10 cellular contexts compared by ENCODE assay signal in the genomic region with DNA sequence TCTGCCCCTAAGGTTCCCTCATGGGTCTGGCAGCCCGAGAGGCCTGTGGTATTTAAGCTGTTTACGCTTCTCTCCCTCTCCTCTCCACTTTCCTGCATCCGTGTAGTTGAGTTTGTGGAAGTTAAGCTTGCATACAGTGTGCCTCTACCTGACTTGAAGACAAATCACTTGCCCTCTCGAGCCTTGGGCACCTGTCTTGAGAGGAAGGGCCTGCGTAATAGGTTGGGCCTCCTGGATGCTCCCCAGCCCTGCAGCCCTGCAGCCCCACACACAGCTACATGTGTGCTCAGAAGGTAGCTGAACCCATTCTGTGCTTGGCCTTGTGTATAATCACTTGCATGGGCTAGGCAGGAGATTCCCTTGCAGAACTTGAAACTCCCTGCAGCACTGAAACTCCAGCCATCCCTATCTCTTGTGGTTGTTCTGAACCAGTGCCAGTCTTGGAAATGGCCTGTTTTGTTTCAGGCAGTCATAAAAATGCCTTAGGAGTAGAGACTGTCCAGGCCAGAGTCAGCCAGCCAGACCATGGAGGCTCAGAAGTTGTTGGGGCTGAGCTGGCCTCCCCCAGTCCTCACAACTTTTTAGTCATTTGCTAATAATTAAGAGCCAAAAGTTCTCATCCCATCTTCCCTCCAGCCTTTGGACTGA.
DNase-seq lines count a peak whose midpoint lies in the region; ATAC-seq, FAIRE-seq and TF ChIP-seq lines count a peak whose summit lies in the region.
"Had no signal": no experiment of that assay in that cellular context is flagged by ENCODE, and none has a peak within 500 bp of the region (broad histone marks: within the 10 kb centered on the region; RNA-seq: fewer than 3 reads in every experiment).

No MANE protein-coding gene starts in this region.

- no peak for ATAC-seq in activated CD8-positive, alpha-beta memory T cell treated with anti-CD3 and anti-CD28 coated beads, Interleukin-2, amount 10 ng/mL, durations not matched to agents 7 days and 5 days
- ATAC-seq in upper lobe of left lung (ENCODE audit: low FRiP score in 2 of 2) (peak in 1 of 2 donors; percentile 69), GM19452 (IDR thresholded peaks at IDR 0.05; ENCODE audit: unreplicated experiment) (no peak)

- BruUV-seq in MCF 10A (replicated peaks; lab: Mats Ljungman, UMichigan) = no TSS peak

- DNase-seq in activated CD8-positive, alpha-beta memory T cell treated with anti-CD3 and anti-CD28 coated beads, Interleukin-2, amount 10 ng/mL, durations not matched to agents 7 days and 5 days = no peak
- no peak for DNase-seq in activated CD8-positive, alpha-beta memory T cell treated with anti-CD3 and anti-CD28 coated beads, Interleukin-2, amount 50 U/mL, for 4 hours
- peak; percentile 22 for DNase-seq in MCF 10A (ENCODE audit: unreplicated experiment)
- DNase-seq in medulla oblongata (ENCODE audit: extremely low spot score) = peak; percentile 33
- DNase-seq in upper lobe of left lung = no peak
- no peak for DNase-seq in stimulated activated CD4-positive, alpha-beta T cell treated with anti-CD3 and anti-CD28 coated beads, Interleukin-4, amount 100 ng/mL, for 4 hours
- DNase-seq in urothelium cell line (ENCODE audit: low spot score) = no peak
- DNase-seq: central memory CD4-positive, alpha-beta T cell had no signal

- peak overlapping the region; percentile 85 for H3K27ac Mint-ChIP-seq in activated CD8-positive, alpha-beta memory T cell treated with anti-CD3 and anti-CD28 coated beads, Interleukin-2, amount 10 ng/mL, durations not matched to agents 7 days and 5 days
- peak overlapping the region; percentile 95 for H3K27ac Mint-ChIP-seq in MCF 10A (ENCODE audit: low read depth, unreplicated experiment)

- H3K4me3 ChIP-seq in upper lobe of left lung = no peak overlapping the region
- H3K4me3 ChIP-seq: BLaER1 treated with 17β-estradiol and CSF1 and Interleukin-3, amounts not matched to agents 10 nM and 100 nM had no signal

- peak overlapping the region in 3 of 4 donors; percentile 1 to 60 (median 45) for H3K27ac ChIP-seq in upper lobe of left lung
- H3K27ac ChIP-seq: BLaER1 treated with 17β-estradiol and CSF1 and Interleukin-3, amounts not matched to agents 10 nM and 100 nM had no signal

- 87 to 88% methylated on average over 5 of the region's 5 CpGs for WGBS in upper lobe of left lung, 2 donors

- H3K36me3 ChIP-seq in upper lobe of left lung = peaks cover 0 to 29% (median 2%) of the 10 kb centered on the region in 4 donors

- H3K4me3 Mint-ChIP-seq in activated CD8-positive, alpha-beta memory T cell treated with anti-CD3 and anti-CD28 coated beads, Interleukin-2, amount 10 ng/mL, durations not matched to agents 7 days and 5 days = no peak overlapping the region
- H3K4me3 Mint-ChIP-seq in MCF 10A (ENCODE audit: unreplicated experiment) = no peak overlapping the region

- no peaks in the 10 kb centered on the region for H3K9me3 ChIP-seq in upper lobe of left lung
- H3K9me3 ChIP-seq: BLaER1 treated with 17β-estradiol and CSF1 and Interleukin-3, amounts not matched to agents 10 nM and 100 nM had no signal

- TF ChIP-seq CTCF in MCF 10A (IDR thresholded peaks at IDR 0.05; ENCODE audit: unreplicated experiment) (no peak), upper lobe of left lung (IDR thresholded peaks at IDR 0.05) (no peak)

- peaks cover 7 to 18% (median 11%) of the 10 kb centered on the region in 4 donors for H3K4me1 ChIP-seq in upper lobe of left lung

- no peak for TF ChIP-seq EP300 in upper lobe of left lung (IDR thresholded peaks at IDR 0.05)

- H3K4me1 Mint-ChIP-seq in activated CD8-positive, alpha-beta memory T cell treated with anti-CD3 and anti-CD28 coated beads, Interleukin-2, amount 10 ng/mL, durations not matched to agents 7 days and 5 days = peaks cover 96% of the 10 kb centered on the region
- peaks cover 27% of the 10 kb centered on the region for H3K4me1 Mint-ChIP-seq in MCF 10A (ENCODE audit: insufficient read depth, unreplicated experiment)

- no peaks in the 10 kb centered on the region for H3K27me3 ChIP-seq in upper lobe of left lung
- H3K27me3 ChIP-seq: BLaER1 treated with 17β-estradiol and CSF1 and Interleukin-3, amounts not matched to agents 10 nM and 100 nM had no signal

- H3K36me3 Mint-ChIP-seq in activated CD8-positive, alpha-beta memory T cell treated with anti-CD3 and anti-CD28 coated beads, Interleukin-2, amount 10 ng/mL, durations not matched to agents 7 days and 5 days = peaks cover 20% of the 10 kb centered on the region
- peaks cover 22% of the 10 kb centered on the region for H3K36me3 Mint-ChIP-seq in MCF 10A (ENCODE audit: insufficient read depth, unreplicated experiment)

- H3K27me3 Mint-ChIP-seq in activated CD8-positive, alpha-beta memory T cell treated with anti-CD3 and anti-CD28 coated beads, Interleukin-2, amount 10 ng/mL, durations not matched to agents 7 days and 5 days = no peaks in the 10 kb centered on the region
- no peaks in the 10 kb centered on the region for H3K27me3 Mint-ChIP-seq in MCF 10A (ENCODE audit: insufficient read depth, unreplicated experiment)

- CTCF ChIA-PET in activated CD8-positive, alpha-beta memory T cell treated with anti-CD3 and anti-CD28 coated beads, Interleukin-2, amount 10 ng/mL, durations not matched to agents 7 days and 5 days (lab: Charles Lee) = interaction anchor here (1.0 to 1.5 kb wide), 3 partner anchors 11 to 277 kb away, joined by 3 to 4 read pairs (median 3); no protein-coding TSS in a partner anchor
- CTCF ChIA-PET in MCF 10A (lab: Yijun Ruan, JAX) = interaction anchor here (0.6 to 0.9 kb wide), 2 partner anchors 41 to 176 kb away, joined by 3 read pairs; no protein-coding TSS in a partner anchor

- intact Hi-C loops in MCF 10A (cut with micrococcal nuclease) = loop anchor here (1.0 to 10.0 kb wide), 2 partner anchors 84 to 108 kb away; no protein-coding TSS in a partner anchor

- no peaks in the 10 kb centered on the region for H3K9me3 Mint-ChIP-seq in activated CD8-positive, alpha-beta memory T cell treated with anti-CD3 and anti-CD28 coated beads, Interleukin-2, amount 10 ng/mL, durations not matched to agents 7 days and 5 days (ENCODE audit: low read depth)
- H3K9me3 Mint-ChIP-seq in MCF 10A (ENCODE audit: unreplicated experiment) = no peaks in the 10 kb centered on the region

- no peak for FAIRE-seq in urothelium cell line (lab: Jason Lieb, UNC)

- POLR2A ChIA-PET in MCF 10A (lab: Yijun Ruan, JAX) = interaction anchor here (0.7 to 1.1 kb wide), 2 partner anchors 12 to 950 kb away, joined by 3 read pairs; no protein-coding TSS in a partner anchor

- no peak for TF ChIP-seq POLR2A in upper lobe of left lung (IDR thresholded peaks at IDR 0.05)

Comparison
In these comparisons a context has a peak if more than half of its experiments do, and no peak if none do; other contexts are left out.
1. DNase-seq: peak in MCF 10A (single experiment) and medulla oblongata (single experiment); none in activated CD8-positive, alpha-beta memory T cell treated with anti-CD3 and anti-CD28 coated beads, Interleukin-2, amount 10 ng/mL, durations not matched to agents 7 days and 5 days (single experiment), activated CD8-positive, alpha-beta memory T cell treated with anti-CD3 and anti-CD28 coated beads, Interleukin-2, amount 50 U/mL, for 4 hours (single experiment), upper lobe of left lung (0 of 2), stimulated activated CD4-positive, alpha-beta T cell treated with anti-CD3 and anti-CD28 coated beads, Interleukin-4, amount 100 ng/mL, for 4 hours (0 of 2) and urothelium cell line (single experiment).